In genomic region chr1:10353693-10354092, GRCh38 we compare ENCODE assay signal across 21 cellular contexts. TPM values are rescaled to one million over a fixed set of nuclear protein-coding genes. Genes with fewer than 3 reads are reported as not detected.
A peak's percentile ranks its signal among the peaks of the same experiment; 100 is the strongest.
DNase-seq lines count a peak whose midpoint lies in the region; ATAC-seq, FAIRE-seq and TF ChIP-seq lines count a peak whose summit lies in the region.
"Had no signal": no experiment of that assay in that cellular context is flagged by ENCODE, and none has a peak within 500 bp of the region (broad histone marks: within the 10 kb centered on the region; RNA-seq: fewer than 3 reads in every experiment).

No MANE protein-coding gene starts in this region.

- H3K27ac ChIP-seq in A549 (no peak overlapping the region), SK-N-MC (peak overlapping the region; percentile 86)
- H3K27ac ChIP-seq: KMS-11 had no signal

- CTCF ChIA-PET in A549 (lab: Yijun Ruan, JAX): interaction anchor here (0.7 kb wide), 1 partner anchor 480 kb away, joined by 3 read pairs; no protein-coding TSS in a partner anchor

- H3K9me3 ChIP-seq in A549 (no peaks in the 10 kb centered on the region), SK-N-MC (ENCODE audit: low read depth, low read length) (no peaks in the 10 kb centered on the region)
- H3K9me3 ChIP-seq: MG63 had no signal

- H3K4me1 Mint-ChIP-seq in osteocyte (ENCODE audit: unreplicated experiment): peaks cover 9% of the 10 kb centered on the region

- H3K4me3 ChIP-seq in A549 (no peak overlapping the region), SK-N-MC (peak overlapping the region; percentile 73)
- H3K4me3 ChIP-seq: MG63 had no signal

- intact Hi-C loops in left cardiac atrium (cut with DNase I): no loop called here

- TF ChIP-seq POLR2A in A549 (IDR thresholded peaks at IDR 0.05; ENCODE audit: low read length): no peak

- H3K4me3 Mint-ChIP-seq in osteocyte (ENCODE audit: unreplicated experiment): peak overlapping the region; percentile 23

- DNase-seq in A549 (ENCODE audit: low read depth in 1 of 2, low spot score in 1 of 2): no peak
- no peak for DNase-seq in SK-N-MC (ENCODE audit: low read depth, low spot score)
- DNase-seq in fibroblast of peridontal ligament (ENCODE audit: extremely low read depth): peak; percentile 49
- DNase-seq in osteocyte (ENCODE audit: extremely low spot score, unreplicated experiment): no peak
- DNase-seq in left cardiac atrium: no peak
- no peak for DNase-seq in NCI-H345 treated with DMSO at 0.1 percent for 48 hours (lab: John Stamatoyannopoulos, UW; ENCODE audit: unreplicated experiment)
- DNase-seq in stimulated activated CD4-positive, alpha-beta T cell treated with anti-CD3 and anti-CD28 coated beads, Interleukin-4, amount 100 ng/mL, for 24 hours: no peak
- no peak for DNase-seq in DMS79 (lab: John Stamatoyannopoulos, UW)
- DNase-seq: C1 segment of cervical spinal cord, COR-L47, DMS53, MG63, NCI-H1105 treated with DMSO at 0.1 percent for 48 hours, NCI-H1930, NCI-H2171 treated with DMSO at 0.1 percent for 48 hours, NCI-H510A, NCI-H82, SHP77 treated with DMSO at 0.1 percent for 48 hours had no signal

- no peak for FAIRE-seq in A549 (lab: Jason Lieb, UNC)
- FAIRE-seq: GM18507, HTR-8/SVneo had no signal

- peaks cover 12% of the 10 kb centered on the region for H3K36me3 Mint-ChIP-seq in osteocyte (ENCODE audit: unreplicated experiment)

- H3K9me3 Mint-ChIP-seq in osteocyte (ENCODE audit: unreplicated experiment): no peaks in the 10 kb centered on the region

- H3K27ac Mint-ChIP-seq in osteocyte (ENCODE audit: unreplicated experiment): peak overlapping the region; percentile 79

- TF ChIP-seq RAD21 in A549 (conservative IDR thresholded peaks at IDR 0.05 in 1 of 2, IDR thresholded peaks at IDR 0.05 in 1 of 2): no peak

- no peaks in the 10 kb centered on the region for H3K27me3 Mint-ChIP-seq in osteocyte (ENCODE audit: unreplicated experiment)

- ATAC-seq in A549 (no peak), left cardiac atrium (no peak)

- WGBS in A549 (ENCODE audit: missing lambda C conversion rate): 65% methylated on average over 2 of the region's 2 CpGs

- no peak overlapping the region for H3K4me2 ChIP-seq in A549
- H3K4me2 ChIP-seq: KMS-11 had no signal

- H3K36me3 ChIP-seq in SK-N-MC (ENCODE audit: insufficient read depth, low read length): no peaks in the 10 kb centered on the region
- H3K36me3 ChIP-seq: MG63 had no signal

- POLR2A ChIA-PET in A549 (lab: Yijun Ruan, JAX): no interaction called here

- TF ChIP-seq CTCF in A549 (IDR thresholded peaks at IDR 0.05) (no peak), osteocyte (IDR thresholded peaks at IDR 0.05) (no peak)

- H3K9ac ChIP-seq in SK-N-MC (ENCODE audit: insufficient read length): peak overlapping the region; percentile 56
- H3K9ac ChIP-seq: KMS-11 had no signal

- no peaks in the 10 kb centered on the region for H3K4me1 ChIP-seq in A549

- TF ChIP-seq EP300 in A549 (IDR thresholded peaks at IDR 0.05): no peak

TF ChIP-seq in A549, 52 proteins besides CTCF, POLR2A, EP300 and RAD21:
- TF ChIP-seq HMGXB4 (CRISPR knock-in tag; IDR thresholded peaks at IDR 0.05; ENCODE audit: borderline replicate concordance): no peak
- no peak for TF ChIP-seq CBX8 (IDR thresholded peaks at IDR 0.05)
- TF ChIP-seq MAX (IDR thresholded peaks at IDR 0.05): no peak
- peak; percentile 33 for TF ChIP-seq MAFK (IDR thresholded peaks at IDR 0.05; ENCODE audit: partially characterized antibody)

RNA-seq across cellular contexts. Expression of gene PGD, which starts 45.2 kb away (rescaled TPM):
- polyA plus RNA-seq in A549 (2011; rRNA removed) (700 and 1,019 TPM in 2 replicates), A549 (2017; fragmentation: RNase III; extraction: RNeasy Plus Mini Kit Qiagen cat#74134 plus additional on column Dnase treatment) (1,427 to 1,758 TPM (median 1,714 TPM) in 3 replicates)
- 466 and 603 TPM in 2 replicates for polyA plus RNA-seq in A549 (2012; cell fraction: cytosol; rRNA removed)
- 838 and 1,173 TPM in 2 replicates for polyA plus RNA-seq in A549 (2012; cell fraction: nucleus; rRNA removed)
- polyA minus RNA-seq in A549 (2011; rRNA and poly(A)+ RNA removed): 897 and 1,005 TPM in 2 replicates
- total RNA-seq in osteocyte (197 and 199 TPM in 2 replicates), left cardiac atrium (10 to 100 TPM; 58.8 to 65.5 TPM)
